In genomic region chr3:165202995-165203394, GRCh38 we compare ENCODE assay signal across 19 cellular contexts. TPM values are rescaled to one million over a fixed set of nuclear protein-coding genes. Genes with fewer than 3 reads are reported as not detected.
A peak's percentile ranks its signal among the peaks of the same experiment; 100 is the strongest.
DNase-seq lines count a peak whose midpoint lies in the region; ATAC-seq and TF ChIP-seq lines count a peak whose summit lies in the region.
"Had no signal": no experiment of that assay in that cellular context is flagged by ENCODE, and none has a peak within 500 bp of the region (broad histone marks: within the 10 kb centered on the region; RNA-seq: fewer than 3 reads in every experiment).

No MANE protein-coding gene starts in this region.

- H3K27me3 ChIP-seq in GM23338 (ENCODE audit: insufficient read depth) (peaks cover 26% of the 10 kb centered on the region), SU-DHL-6 (ENCODE audit: low read length) (no peaks in the 10 kb centered on the region)
- H3K27me3 ChIP-seq: BLaER1 had no signal

- no peaks in the 10 kb centered on the region for H3F3A ChIP-seq in GM23338 (replicated peaks; ENCODE audit: low read depth)
- H3F3A ChIP-seq in SU-DHL-6 (ENCODE audit: insufficient read depth): no peaks in the 10 kb centered on the region

- no peak overlapping the region for H3K4me3 Mint-ChIP-seq in GM23338
- H3K4me3 Mint-ChIP-seq: CD14-positive monocyte; CD4-positive, alpha-beta memory T cell; CD4-positive, CD25-positive, alpha-beta regulatory T cell; CD8-positive, alpha-beta memory T cell had no signal

- no peak for ATAC-seq in GM23338
- no peak for ATAC-seq in GM18511 (IDR thresholded peaks at IDR 0.05; ENCODE audit: unreplicated experiment)
- ATAC-seq: GM12878 had no signal

- no peaks in the 10 kb centered on the region for H3K9me3 Mint-ChIP-seq in GM23338

- no peak overlapping the region for H3K9ac ChIP-seq in SU-DHL-6 (ENCODE audit: low read length)
- H3K9ac ChIP-seq: BLaER1 had no signal

- no peaks in the 10 kb centered on the region for H3K9me2 ChIP-seq in GM23338 (ENCODE audit: insufficient read depth)
- H3K9me2 ChIP-seq in SU-DHL-6 (replicated peaks; ENCODE audit: insufficient read depth, low read length): no peaks in the 10 kb centered on the region

- H4K20me1 ChIP-seq in GM23338 (replicated peaks; ENCODE audit: insufficient read depth) (no peaks in the 10 kb centered on the region), SU-DHL-6 (ENCODE audit: low read depth, low read length) (no peaks in the 10 kb centered on the region)
- H4K20me1 ChIP-seq: BLaER1 had no signal

- 0 out of 2 replicates have a peak overlapping the region, but pooled peaks have one; percentile 35 for H3K27ac Mint-ChIP-seq in GM23338
- H3K27ac Mint-ChIP-seq: CD14-positive monocyte; CD4-positive, alpha-beta memory T cell; CD8-positive, alpha-beta memory T cell had no signal

- TF ChIP-seq CTCF in GM23338 (conservative IDR thresholded peaks at IDR 0.05; ENCODE audit: low read depth in 2 of 2) (no peak), SU-DHL-6 (IDR thresholded peaks at IDR 0.05; ENCODE audit: insufficient read depth, low read length, poor library complexity, severe bottlenecking) (no peak)

- H3K4me1 ChIP-seq in GM23338 (ENCODE audit: insufficient read depth): peaks cover 7% of the 10 kb centered on the region; the same call in 1 of the 2 replicates
- H3K4me1 ChIP-seq: BE2C, BLaER1 had no signal

- DNase-seq in GM23338 (ENCODE audit: low spot score) (no peak), OCI-M1 (lab: John Stamatoyannopoulos, UW) (peak; percentile 12), ecto neural progenitor cell (ENCODE audit: low spot score) (no peak), DMS 273 (lab: John Stamatoyannopoulos, UW; ENCODE audit: unreplicated experiment) (no peak)
- DNase-seq: 8988T; ACHN; BE2C; C1 segment of cervical spinal cord; CD4-positive, alpha-beta memory T cell; CD4-positive, CD25-positive, alpha-beta regulatory T cell; CD8-positive, alpha-beta memory T cell; COR-L47; DMS79 treated with DMSO at 0.1 percent for 48 hours had no signal

- no peaks in the 10 kb centered on the region for H3K36me3 ChIP-seq in GM23338 (ENCODE audit: insufficient read depth)
- no peaks in the 10 kb centered on the region for H3K36me3 ChIP-seq in SU-DHL-6 (ENCODE audit: low read length)
- H3K36me3 ChIP-seq: BE2C, BLaER1 had no signal

- H3K27ac ChIP-seq in GM23338 (ENCODE audit: low read depth) (no peak overlapping the region), SU-DHL-6 (ENCODE audit: low read depth, low read length) (no peak overlapping the region)
- H3K27ac ChIP-seq: BLaER1 had no signal

- H3K36me3 Mint-ChIP-seq in GM23338 (ENCODE audit: low read depth): no peaks in the 10 kb centered on the region
- H3K36me3 Mint-ChIP-seq: CD14-positive monocyte; CD4-positive, alpha-beta memory T cell; CD4-positive, CD25-positive, alpha-beta regulatory T cell; CD8-positive, alpha-beta memory T cell had no signal

- H3K79me2 ChIP-seq in GM23338 (replicated peaks; ENCODE audit: insufficient read depth): no peaks in the 10 kb centered on the region
- no peaks in the 10 kb centered on the region for H3K79me2 ChIP-seq in SU-DHL-6 (ENCODE audit: insufficient read depth, low read length)

- H3K27me3 Mint-ChIP-seq in GM23338 (ENCODE audit: insufficient read depth, low read depth, poor library complexity): peaks cover 5% of the 10 kb centered on the region
- H3K27me3 Mint-ChIP-seq: CD4-positive, alpha-beta memory T cell; CD4-positive, CD25-positive, alpha-beta regulatory T cell had no signal

- no peaks in the 10 kb centered on the region for H3K9me3 ChIP-seq in SU-DHL-6 (ENCODE audit: insufficient read depth, low read length)
- H3K9me3 ChIP-seq: BE2C, BLaER1 had no signal

- no peak overlapping the region for H2AFZ ChIP-seq in GM23338
- peak overlapping the region; percentile 21 for H2AFZ ChIP-seq in SU-DHL-6 (ENCODE audit: low read depth, low read length, severe bottlenecking)

- H3K4me1 Mint-ChIP-seq in GM23338: peaks cover 12% of the 10 kb centered on the region
- H3K4me1 Mint-ChIP-seq: CD4-positive, CD25-positive, alpha-beta regulatory T cell had no signal

- H3K4me2 ChIP-seq in GM23338 (no peak overlapping the region), SU-DHL-6 (ENCODE audit: low read depth, low read length, poor library complexity, severe bottlenecking) (no peak overlapping the region)
- H3K4me2 ChIP-seq: BLaER1 had no signal

- no peak overlapping the region for H3K4me3 ChIP-seq in GM23338
- H3K4me3 ChIP-seq in SU-DHL-6 (ENCODE audit: insufficient read depth, low read length, poor library complexity, severe bottlenecking): no peak overlapping the region
- H3K4me3 ChIP-seq: BLaER1, GM12878 had no signal

TF ChIP-seq in GM23338, 12 proteins besides CTCF, POLR2A, EP300 and RAD21:
- TF ChIP-seq CREB1 (CRISPR knock-in tag; IDR thresholded peaks at IDR 0.05; ENCODE audit: low read depth): no peak
- TF ChIP-seq JUNB (IDR thresholded peaks at IDR 0.05; ENCODE audit: unreplicated experiment): no peak
- no peak for TF ChIP-seq ETS1 (IDR thresholded peaks at IDR 0.05)
- no peak for TF ChIP-seq NANOG (IDR thresholded peaks at IDR 0.05; ENCODE audit: borderline replicate concordance)
- TF ChIP-seq ZNF114 (CRISPR knock-in tag; IDR thresholded peaks at IDR 0.05): no peak
- TF ChIP-seq ZNF331 (CRISPR knock-in tag; IDR thresholded peaks at IDR 0.05; ENCODE audit: low read depth): no peak
TF ChIP-seq in GM23338: peak in this region for 0.

RNA-seq across cellular contexts. Expression of gene SLITRK3, which starts 6.8 kb away (rescaled TPM):
- 1.7 and 3.2 TPM in 2 replicates for total RNA-seq in GM23338 (2014; rRNA removed; shearing (Covaris generic))
- polyA plus RNA-seq in GM23338 (2016; fragmentation: Nextera tagmentation; extraction: Ambion mirVana): 0.90 and 1.2 TPM in 2 replicates
- total RNA-seq: CD4-positive, alpha-beta memory T cell; CD4-positive, CD25-positive, alpha-beta regulatory T cell; CD8-positive, alpha-beta memory T cell; GM12878 had no signal
- polyA plus RNA-seq: AG04450; CD14-positive monocyte; CD4-positive, alpha-beta memory T cell; CD4-positive, CD25-positive, alpha-beta regulatory T cell; CD8-positive, alpha-beta memory T cell had no signal
